Comparison of ENCODE assay signal across 24 cellular contexts in the genomic region with DNA sequence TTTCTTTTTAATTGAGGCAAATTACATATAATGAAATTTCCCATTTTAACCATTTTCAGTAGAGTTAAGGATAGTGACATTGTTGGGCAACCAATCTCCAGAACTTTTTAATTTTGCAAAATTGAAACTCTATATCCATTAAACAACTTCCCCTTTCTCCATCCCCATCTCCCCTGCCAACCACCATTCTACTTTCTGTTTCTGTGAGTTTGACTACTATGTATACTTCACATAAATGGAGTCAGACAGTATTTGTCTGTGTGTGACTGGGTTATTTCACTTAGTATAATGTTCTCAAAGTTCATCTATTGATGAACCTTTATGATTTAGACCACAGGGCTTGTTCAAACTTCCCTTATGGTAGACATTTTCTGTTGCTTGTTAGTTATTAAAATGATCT.
"Had no signal": no experiment of that assay in that cellular context is flagged by ENCODE, and none has a peak within 500 bp of the region (broad histone marks: within the 10 kb centered on the region; RNA-seq: fewer than 3 reads in every experiment).

No MANE protein-coding gene starts in this region.

- H3K36me3 ChIP-seq: breast epithelium, esophagus squamous epithelium, gastroesophageal sphincter, heart left ventricle, ovary, right atrium auricular region, spleen, thoracic aorta, upper lobe of left lung had no signal

- ATAC-seq: activated T-cell treated with anti-CD3 and anti-CD28 coated beads, Interleukin-2, amount 50 U/mL, for 72 hours; gastroesophageal sphincter; heart left ventricle; natural killer cell treated with Interleukin-12 subunit alpha and Interleukin-12 subunit beta and Interleukin-15 and Interleukin-18, amount 100 ng/mL, for 72 hours; psoas muscle had no signal

- H3K27ac ChIP-seq: breast epithelium, coronary artery, esophagus squamous epithelium, gastroesophageal sphincter, heart left ventricle, ovary, psoas muscle, right atrium auricular region, spleen, thoracic aorta, upper lobe of left lung had no signal

- H3K9me3 ChIP-seq: breast epithelium, esophagus squamous epithelium, gastroesophageal sphincter, heart left ventricle, ovary, psoas muscle, right atrium auricular region, spleen, thoracic aorta, upper lobe of left lung had no signal

- H3K27me3 ChIP-seq: breast epithelium, esophagus squamous epithelium, gastroesophageal sphincter, heart left ventricle, ovary, right atrium auricular region, spleen, upper lobe of left lung had no signal

- H3K4me1 ChIP-seq: breast epithelium, esophagus squamous epithelium, gastroesophageal sphincter, heart left ventricle, psoas muscle, right atrium auricular region, spleen, upper lobe of left lung had no signal

- H3K4me3 ChIP-seq: breast epithelium, coronary artery, esophagus squamous epithelium, gastroesophageal sphincter, heart left ventricle, ovary, psoas muscle, right atrium auricular region, spleen, thoracic aorta, upper lobe of left lung had no signal

- DNase-seq: activated CD4-positive, alpha-beta memory T cell treated with anti-CD3 and anti-CD28 coated beads for 36 hours; activated CD4-positive, alpha-beta T cell treated with anti-CD3 and anti-CD28 coated beads for 4 hours; activated CD4-positive, CD25-positive, alpha-beta regulatory T cell; activated effector memory CD4-positive, alpha-beta T cell treated with Interleukin-2 at 50 U/mL for 16 hours; activated naive CD4-positive, alpha-beta T cell treated with anti-CD3 and anti-CD28 coated beads for 36 hours; activated naive CD8-positive, alpha-beta T cell treated with anti-CD3 and anti-CD28 coated beads, Interleukin-2, amount 10 ng/mL, durations not matched to agents 7 days and 5 days; activated T-cell treated with anti-CD3 and anti-CD28 coated beads, Interleukin-2, amount 50 U/mL, for 72 hours; amniotic stem cell; endodermal cell; esophagus squamous epithelium; heart left ventricle; ovary; psoas muscle; spleen; stimulated activated CD4-positive, alpha-beta T cell treated with anti-CD3 and anti-CD28 coated beads, Interleukin-4, amount 100 ng/mL, for 24 hours; stimulated activated naive CD4-positive, alpha-beta T cell treated with Interleukin-2 at 50 U/mL for 16 hours; T1000; upper lobe of left lung had no signal
